1 cellular context compared by ENCODE assay signal in genomic region chr15:76147906-76148553, GRCh38.
TF ChIP-seq lines count a peak whose summit lies in the region.

No MANE protein-coding gene starts in this region.

TF ChIP-seq in K562, 482 proteins besides CTCF, POLR2A, EP300 and RAD21 (continued from another document):
- TF ChIP-seq, protein P1, sequence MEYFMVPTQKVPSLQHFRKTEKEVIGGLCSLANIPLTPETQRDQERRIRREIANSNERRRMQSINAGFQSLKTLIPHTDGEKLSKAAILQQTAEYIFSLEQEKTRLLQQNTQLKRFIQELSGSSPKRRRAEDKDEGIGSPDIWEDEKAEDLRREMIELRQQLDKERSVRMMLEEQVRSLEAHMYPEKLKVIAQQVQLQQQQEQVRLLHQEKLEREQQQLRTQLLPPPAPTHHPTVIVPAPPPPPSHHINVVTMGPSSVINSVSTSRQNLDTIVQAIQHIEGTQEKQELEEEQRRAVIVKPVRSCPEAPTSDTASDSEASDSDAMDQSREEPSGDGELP (CRISPR knock-in tag; IDR thresholded peaks at IDR 0.05; ENCODE audit: borderline replicate concordance): peak; percentile 80
- TF ChIP-seq KLF13 (tag; IDR thresholded peaks at IDR 0.05; ENCODE audit: borderline replicate concordance, low read depth) (peak; percentile 93; the same call in 1 of the 2 replicates), KLF16 (IDR thresholded peaks at IDR 0.05) (peak; percentile 27; the same call in 1 of the 2 replicates), MCM3 (IDR thresholded peaks at IDR 0.05) (no peak), NR3C1 (CRISPR knock-in tag; IDR thresholded peaks at IDR 0.05) (no peak), SMC3 (conservative IDR thresholded peaks at IDR 0.05; ENCODE audit: insufficient read depth, low read depth, low read length) (peak; percentile 60)
